18 cellular contexts compared by ENCODE assay signal in genomic region chr16:88119881-88120280, GRCh38.
A peak's percentile ranks its signal among the peaks of the same experiment; 100 is the strongest.
DNase-seq lines count a peak whose midpoint lies in the region; ATAC-seq, FAIRE-seq and TF ChIP-seq lines count a peak whose summit lies in the region.
"Had no signal": no experiment of that assay in that cellular context is flagged by ENCODE, and none has a peak within 500 bp of the region (broad histone marks: within the 10 kb centered on the region; RNA-seq: fewer than 3 reads in every experiment).

No MANE protein-coding gene starts in this region.

- H3K9ac ChIP-seq in HepG2 (ENCODE audit: insufficient read depth, low read depth, low read length) = no peak overlapping the region
- H3K9ac ChIP-seq: KMS-11 had no signal

- no peaks in the 10 kb centered on the region for H4K20me1 ChIP-seq in HepG2 (ENCODE audit: insufficient read depth, low read length)

- H3K4me3 Mint-ChIP-seq in mesothelial cell of epicardium = no peak overlapping the region
- H3K4me3 Mint-ChIP-seq in CD4-positive, alpha-beta T cell = no peak overlapping the region
- H3K4me3 Mint-ChIP-seq: CD8-positive, alpha-beta T cell had no signal

- peaks cover 47% of the 10 kb centered on the region for H3K4me1 Mint-ChIP-seq in mesothelial cell of epicardium
- H3K4me1 Mint-ChIP-seq in CD4-positive, alpha-beta T cell (ENCODE audit: low read depth) = no peaks in the 10 kb centered on the region

- H3K27me3 ChIP-seq in HepG2 (ENCODE audit: control insufficient read depth in 1 of 2, insufficient read depth in 2 of 2, low read length in 2 of 2) (peaks cover 11 to 49% of the 10 kb centered on the region in 2 experiments), right lobe of liver (no peaks in the 10 kb centered on the region)
- no peaks in the 10 kb centered on the region for H3K27me3 ChIP-seq in CD4-positive, alpha-beta T cell (ENCODE audit: control insufficient read depth, insufficient read depth, low read length)

- no peaks in the 10 kb centered on the region for H3K9me3 ChIP-seq in HepG2 (ENCODE audit: low read length)
- H3K9me3 ChIP-seq in right lobe of liver = no peaks in the 10 kb centered on the region
- no peaks in the 10 kb centered on the region for H3K9me3 ChIP-seq in CD4-positive, alpha-beta T cell (ENCODE audit: control insufficient read depth, low read length)

- H3K79me2 ChIP-seq in HepG2 (ENCODE audit: insufficient read depth, low read length) = no peaks in the 10 kb centered on the region

- TF ChIP-seq POLR2A in HepG2 (IDR thresholded peaks at IDR 0.05; ENCODE audit: insufficient read depth in 1 of 2, low read depth in 2 of 2, low read length in 2 of 2) (no peak), right lobe of liver (IDR thresholded peaks at IDR 0.05) (no peak)

- H3K4me1 ChIP-seq in HepG2 (ENCODE audit: insufficient read depth, low read length) (peaks cover 29% of the 10 kb centered on the region), right lobe of liver (no peaks in the 10 kb centered on the region)

- CTCF ChIA-PET in HepG2 (lab: Yijun Ruan, JAX; ENCODE audit: low intra/inter-chr PET ratio, low total read pairs) = no interaction called here
- CTCF ChIA-PET in RWPE1 (lab: Yijun Ruan, JAX) = no interaction called here
- CTCF ChIA-PET in CD4-positive, alpha-beta T cell (lab: Charles Lee) = no interaction called here

- TF ChIP-seq RAD21 in HepG2 (CRISPR knock-in tag; IDR thresholded peaks at IDR 0.05) = no peak

- H3K9me3 Mint-ChIP-seq in mesothelial cell of epicardium = no peaks in the 10 kb centered on the region
- H3K9me3 Mint-ChIP-seq in CD4-positive, alpha-beta T cell = no peaks in the 10 kb centered on the region
- H3K9me3 Mint-ChIP-seq: CD8-positive, alpha-beta T cell had no signal

- in situ Hi-C loops in HepG2 (cut with HindIII; ENCODE audit: extremely low pct_ligation_motif_present, low pct_unique_long_range_greater_than_20kb) = no loop called here

- H3K27ac Mint-ChIP-seq in mesothelial cell of epicardium = peak overlapping the region; percentile 47
- H3K27ac Mint-ChIP-seq in CD4-positive, alpha-beta T cell = no peak overlapping the region
- H3K27ac Mint-ChIP-seq: CD8-positive, alpha-beta T cell had no signal

- ATAC-seq in HepG2 = no peak
- no peak for ATAC-seq in right lobe of liver
- no peak for ATAC-seq in CD4-positive, alpha-beta T cell (ENCODE audit: poor library complexity)
- ATAC-seq: CD8-positive, alpha-beta T cell had no signal

- no peak for TF ChIP-seq CTCF in HepG2 (CRISPR knock-in tag; IDR thresholded peaks at IDR 0.05)
- TF ChIP-seq CTCF in right lobe of liver (IDR thresholded peaks at IDR 0.05) = no peak
- TF ChIP-seq CTCF in RWPE1 (conservative IDR thresholded peaks at IDR 0.05; ENCODE audit: low read depth) = no peak
- TF ChIP-seq CTCF in mesothelial cell of epicardium (IDR thresholded peaks at IDR 0.05; ENCODE audit: unreplicated experiment) = no peak
- TF ChIP-seq CTCF in CD4-positive, alpha-beta T cell (IDR thresholded peaks at IDR 0.05) = no peak

- DNase-seq in HepG2 (ENCODE audit: low spot score) (no peak), right lobe of liver (no peak), RWPE1 (ENCODE audit: low spot score) (no peak), mesothelial cell of epicardium (ENCODE audit: low spot score in 2 of 2, unreplicated experiment in 2 of 2) (no peak), NCI-H510A (lab: John Stamatoyannopoulos, UW) (no peak), NCI-H345 (lab: John Stamatoyannopoulos, UW) (no peak), GDM1 (lab: John Stamatoyannopoulos, UW) (no peak)
- DNase-seq in CD4-positive, alpha-beta T cell = no peak
- DNase-seq: AML-193; CD8-positive, alpha-beta T cell; DMS79 treated with DMSO at 0.1 percent for 48 hours; NCI-H1092; NCI-H146; NCI-H2081; SHP77 treated with DMSO at 0.1 percent for 48 hours had no signal

- H3K36me3 ChIP-seq in HepG2 (replicated peaks in 1 of 2; ENCODE audit: control insufficient read depth in 1 of 2, insufficient read depth in 2 of 2, low read length in 2 of 2) (no peaks in the 10 kb centered on the region), right lobe of liver (no peaks in the 10 kb centered on the region)

- H3K27ac ChIP-seq in HepG2 (ENCODE audit: extremely low read length, insufficient read depth, low read length) (no peak overlapping the region), right lobe of liver (no peak overlapping the region), RWPE1 (peak overlapping the region; percentile 79)
- no peak overlapping the region for H3K27ac ChIP-seq in CD4-positive, alpha-beta T cell (ENCODE audit: low read depth, low read length)
- H3K27ac ChIP-seq: KMS-11 had no signal

- H3K4me2 ChIP-seq in HepG2 (ENCODE audit: low read depth, low read length) = no peak overlapping the region
- H3K4me2 ChIP-seq: KMS-11 had no signal

- POLR2A ChIA-PET in HepG2 (lab: Yijun Ruan, JAX) = no interaction called here
- POLR2A ChIA-PET in RWPE1 (lab: Yijun Ruan, JAX; ENCODE audit: low non-redundant PET) = no interaction called here
- POLR2A ChIA-PET in CD4-positive, alpha-beta T cell (lab: Charles Lee) = no interaction called here

- no peaks in the 10 kb centered on the region for H3K27me3 Mint-ChIP-seq in mesothelial cell of epicardium (ENCODE audit: low read depth)
- H3K27me3 Mint-ChIP-seq in CD4-positive, alpha-beta T cell = no peaks in the 10 kb centered on the region

- H3K4me3 ChIP-seq in HepG2 (replicated peaks in 1 of 3; ENCODE audit: insufficient read depth in 1 of 3, low read depth in 2 of 3, low read length in 3 of 3) = no peak overlapping the region
- H3K4me3 ChIP-seq in right lobe of liver = no peak overlapping the region

- H3K36me3 Mint-ChIP-seq in mesothelial cell of epicardium = no peaks in the 10 kb centered on the region
- no peaks in the 10 kb centered on the region for H3K36me3 Mint-ChIP-seq in CD4-positive, alpha-beta T cell (ENCODE audit: low read depth)
- H3K36me3 Mint-ChIP-seq: CD8-positive, alpha-beta T cell had no signal

- no peak for TF ChIP-seq EP300 in HepG2 (IDR thresholded peaks at IDR 0.05; ENCODE audit: low read depth in 2 of 2, low read length in 2 of 2)
- no peak for TF ChIP-seq EP300 in HepG2 (CRISPR knock-in tag; IDR thresholded peaks at IDR 0.05; ENCODE audit: borderline replicate concordance)

- intact Hi-C loops in HepG2 (cut with micrococcal nuclease; ENCODE audit: unreplicated experiment) = no loop called here
- intact Hi-C loops in right lobe of liver (cut with DNase I) = no loop called here
- intact Hi-C loops in CD4-positive, alpha-beta T cell (cut with DNase I, micrococcal nuclease) = no loop called here

- BruUV-seq in HepG2 (replicated peaks; lab: Mats Ljungman, UMichigan) = no TSS peak

- no peak overlapping the region for H2AFZ ChIP-seq in HepG2 (ENCODE audit: low read length)

- WGBS in HepG2 (ENCODE audit: low lambda C conversion rate) = 55% methylated on average over 17 of the region's 17 CpGs
- WGBS in right lobe of liver (ENCODE audit: insufficient coverage, low coverage, low lambda C conversion rate, missing lambda C conversion rate) = no CpG with 5 or more reads among the region's 17 CpGs

- FAIRE-seq in HepG2 (lab: Jason Lieb, UNC) = no peak
- FAIRE-seq: A204.1, RCC 7860 had no signal

TF ChIP-seq in HepG2, 621 proteins besides CTCF, POLR2A, EP300 and RAD21:
- TF ChIP-seq ZNF580 (CRISPR knock-in tag; IDR thresholded peaks at IDR 0.05; ENCODE audit: borderline replicate concordance, low read depth) = no peak
- peak; percentile 9 for TF ChIP-seq HNRNPLL (IDR thresholded peaks at IDR 0.05; ENCODE audit: low read depth, low read length, poor library complexity, severe bottlenecking)
- peak; percentile 5; the same call in 1 of the 2 replicates for TF ChIP-seq ZNF687 (CRISPR knock-in tag; IDR thresholded peaks at IDR 0.05)
